In genomic region chr10:132938472-132939329, GRCh38 we compare ENCODE assay signal across 9 cellular contexts. TPM values are rescaled to one million over a fixed set of nuclear protein-coding genes. Genes with fewer than 3 reads are reported as not detected.
DNase-seq lines count a peak whose midpoint lies in the region; ATAC-seq and TF ChIP-seq lines count a peak whose summit lies in the region.
"Had no signal": no experiment of that assay in that cellular context is flagged by ENCODE, and none has a peak within 500 bp of the region (broad histone marks: within the 10 kb centered on the region; RNA-seq: fewer than 3 reads in every experiment).

No MANE protein-coding gene starts in this region.

- peak; percentile 48 for TF ChIP-seq RAD21 in Ishikawa (IDR thresholded peaks at IDR 0.05; ENCODE audit: low read depth)

- H3K4me3 ChIP-seq in retinal pigment epithelial cell (ENCODE audit: low read length), result no peak overlapping the region

- POLR2A ChIA-PET in activated CD8-positive, alpha-beta T cell treated with anti-CD3 and anti-CD28 coated beads for 36 hours (lab: Charles Lee), result interaction anchor here (0.6 kb wide), 1 partner anchor 69 kb away, joined by 3 read pairs; no protein-coding TSS in a partner anchor
- POLR2A ChIA-PET in activated CD8-positive, alpha-beta T cell treated with anti-CD3 and anti-CD28 coated beads, Interleukin-2, amount 10 ng/mL, durations not matched to agents 7 days and 5 days (lab: Charles Lee), result no interaction called here

- no peaks in the 10 kb centered on the region for H3K36me3 Mint-ChIP-seq in activated CD8-positive, alpha-beta T cell treated with anti-CD3 and anti-CD28 coated beads for 36 hours (ENCODE audit: low read depth)
- no peaks in the 10 kb centered on the region for H3K36me3 Mint-ChIP-seq in activated CD8-positive, alpha-beta T cell treated with anti-CD3 and anti-CD28 coated beads, Interleukin-2, amount 10 ng/mL, durations not matched to agents 7 days and 5 days (ENCODE audit: low read depth)
- no peaks in the 10 kb centered on the region for H3K36me3 Mint-ChIP-seq in chondrocyte (ENCODE audit: low read depth)
- H3K36me3 Mint-ChIP-seq: memory B cell had no signal

- no peaks in the 10 kb centered on the region for H3K9me3 Mint-ChIP-seq in activated CD8-positive, alpha-beta T cell treated with anti-CD3 and anti-CD28 coated beads for 36 hours
- H3K9me3 Mint-ChIP-seq in activated CD8-positive, alpha-beta T cell treated with anti-CD3 and anti-CD28 coated beads, Interleukin-2, amount 10 ng/mL, durations not matched to agents 7 days and 5 days (ENCODE audit: insufficient read depth), result no peaks in the 10 kb centered on the region
- H3K9me3 Mint-ChIP-seq in chondrocyte (ENCODE audit: low read depth), result no peaks in the 10 kb centered on the region
- H3K9me3 Mint-ChIP-seq: memory B cell had no signal

- CTCF ChIA-PET in activated CD8-positive, alpha-beta T cell treated with anti-CD3 and anti-CD28 coated beads for 36 hours (lab: Charles Lee), result interaction anchor here (1.0 to 2.7 kb wide), 3 partner anchors 11 to 186 kb away, joined by 3 to 13 read pairs (median 4); no protein-coding TSS in a partner anchor
- CTCF ChIA-PET in activated CD8-positive, alpha-beta T cell treated with anti-CD3 and anti-CD28 coated beads, Interleukin-2, amount 10 ng/mL, durations not matched to agents 7 days and 5 days (lab: Charles Lee), result no interaction called here

- H3K4me1 Mint-ChIP-seq in activated CD8-positive, alpha-beta T cell treated with anti-CD3 and anti-CD28 coated beads for 36 hours (ENCODE audit: low read depth), result peaks cover 13% of the 10 kb centered on the region
- peaks cover 2% of the 10 kb centered on the region for H3K4me1 Mint-ChIP-seq in activated CD8-positive, alpha-beta T cell treated with anti-CD3 and anti-CD28 coated beads, Interleukin-2, amount 10 ng/mL, durations not matched to agents 7 days and 5 days (ENCODE audit: low read depth)
- peaks cover 11% of the 10 kb centered on the region for H3K4me1 Mint-ChIP-seq in chondrocyte (ENCODE audit: low read depth)

- no peak overlapping the region for H3K4me3 Mint-ChIP-seq in activated CD8-positive, alpha-beta T cell treated with anti-CD3 and anti-CD28 coated beads for 36 hours
- H3K4me3 Mint-ChIP-seq in activated CD8-positive, alpha-beta T cell treated with anti-CD3 and anti-CD28 coated beads, Interleukin-2, amount 10 ng/mL, durations not matched to agents 7 days and 5 days, result no peak overlapping the region
- no peak overlapping the region for H3K4me3 Mint-ChIP-seq in chondrocyte (ENCODE audit: unreplicated experiment)
- H3K4me3 Mint-ChIP-seq: memory B cell had no signal

- intact Hi-C loops in activated CD8-positive, alpha-beta T cell treated with anti-CD3 and anti-CD28 coated beads for 36 hours (cut with micrococcal nuclease), result no loop called here

- DNase-seq in activated CD8-positive, alpha-beta T cell treated with anti-CD3 and anti-CD28 coated beads for 36 hours, result peak; percentile 44
- no peak for DNase-seq in activated CD8-positive, alpha-beta T cell treated with anti-CD3 and anti-CD28 coated beads, Interleukin-2, amount 10 ng/mL, durations not matched to agents 7 days and 5 days
- DNase-seq in chondrocyte (ENCODE audit: low spot score) (no peak), retinal pigment epithelial cell (ENCODE audit: low read depth) (no peak), omental fat pad (ENCODE audit: low spot score) (no peak), NCI-H1436 treated with DMSO at 0.1 percent for 48 hours (lab: John Stamatoyannopoulos, UW) (no peak), NCI-H69 (lab: John Stamatoyannopoulos, UW) (no peak)

- TF ChIP-seq EP300 in Ishikawa (IDR thresholded peaks at IDR 0.05; ENCODE audit: borderline replicate concordance), result no peak

- peak; percentile 52 for ATAC-seq in activated CD8-positive, alpha-beta T cell treated with anti-CD3 and anti-CD28 coated beads for 36 hours
- ATAC-seq in activated CD8-positive, alpha-beta T cell treated with anti-CD3 and anti-CD28 coated beads, Interleukin-2, amount 10 ng/mL, durations not matched to agents 7 days and 5 days, result no peak
- ATAC-seq in omental fat pad (ENCODE audit: low FRiP score), result no peak

- no peak overlapping the region for H3K27ac Mint-ChIP-seq in activated CD8-positive, alpha-beta T cell treated with anti-CD3 and anti-CD28 coated beads for 36 hours
- no peak overlapping the region for H3K27ac Mint-ChIP-seq in activated CD8-positive, alpha-beta T cell treated with anti-CD3 and anti-CD28 coated beads, Interleukin-2, amount 10 ng/mL, durations not matched to agents 7 days and 5 days
- H3K27ac Mint-ChIP-seq in chondrocyte (ENCODE audit: unreplicated experiment), result no peak overlapping the region

- H3K27me3 Mint-ChIP-seq in activated CD8-positive, alpha-beta T cell treated with anti-CD3 and anti-CD28 coated beads for 36 hours, result peaks cover 35% of the 10 kb centered on the region
- H3K27me3 Mint-ChIP-seq in activated CD8-positive, alpha-beta T cell treated with anti-CD3 and anti-CD28 coated beads, Interleukin-2, amount 10 ng/mL, durations not matched to agents 7 days and 5 days (ENCODE audit: low read depth), result peaks cover 16% of the 10 kb centered on the region
- H3K27me3 Mint-ChIP-seq in chondrocyte (ENCODE audit: low read depth), result no peaks in the 10 kb centered on the region

- no peak for TF ChIP-seq CTCF in activated CD8-positive, alpha-beta T cell treated with anti-CD3 and anti-CD28 coated beads for 36 hours (IDR thresholded peaks at IDR 0.05)
- TF ChIP-seq CTCF in chondrocyte (IDR thresholded peaks at IDR 0.05), result peak; percentile 69
- TF ChIP-seq CTCF in retinal pigment epithelial cell (conservative IDR thresholded peaks at IDR 0.05; ENCODE audit: low read depth, low read length), result peak; percentile 39
- TF ChIP-seq CTCF in omental fat pad (IDR thresholded peaks at IDR 0.05), result no peak

TF ChIP-seq in Ishikawa, 13 proteins besides CTCF, POLR2A, EP300 and RAD21:
- TF ChIP-seq CEBPB (IDR thresholded peaks at IDR 0.05) (no peak), CREB1 (IDR thresholded peaks at IDR 0.05; ENCODE audit: low read depth) (no peak), EGR1 (IDR thresholded peaks at IDR 0.05) (no peak), ZBTB7A (IDR thresholded peaks at IDR 0.05; ENCODE audit: low read depth) (no peak), TEAD4 (IDR thresholded peaks at IDR 0.05) (no peak), NFIC (IDR thresholded peaks at IDR 0.05) (no peak), YY1 (IDR thresholded peaks at IDR 0.05; ENCODE audit: low read depth) (no peak), MAX (IDR thresholded peaks at IDR 0.05) (no peak), TAF1 (IDR thresholded peaks at IDR 0.05; ENCODE audit: low read depth) (no peak), FOXM1 (IDR thresholded peaks at IDR 0.05; ENCODE audit: borderline replicate concordance, low read depth) (no peak), TCF12 (IDR thresholded peaks at IDR 0.05; ENCODE audit: low read depth) (no peak)
- TF ChIP-seq, protein P1, sequence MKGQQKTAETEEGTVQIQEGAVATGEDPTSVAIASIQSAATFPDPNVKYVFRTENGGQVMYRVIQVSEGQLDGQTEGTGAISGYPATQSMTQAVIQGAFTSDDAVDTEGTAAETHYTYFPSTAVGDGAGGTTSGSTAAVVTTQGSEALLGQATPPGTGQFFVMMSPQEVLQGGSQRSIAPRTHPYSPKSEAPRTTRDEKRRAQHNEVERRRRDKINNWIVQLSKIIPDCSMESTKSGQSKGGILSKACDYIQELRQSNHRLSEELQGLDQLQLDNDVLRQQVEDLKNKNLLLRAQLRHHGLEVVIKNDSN (IDR thresholded peaks at IDR 0.05), result no peak
- TF ChIP-seq, protein P2, sequence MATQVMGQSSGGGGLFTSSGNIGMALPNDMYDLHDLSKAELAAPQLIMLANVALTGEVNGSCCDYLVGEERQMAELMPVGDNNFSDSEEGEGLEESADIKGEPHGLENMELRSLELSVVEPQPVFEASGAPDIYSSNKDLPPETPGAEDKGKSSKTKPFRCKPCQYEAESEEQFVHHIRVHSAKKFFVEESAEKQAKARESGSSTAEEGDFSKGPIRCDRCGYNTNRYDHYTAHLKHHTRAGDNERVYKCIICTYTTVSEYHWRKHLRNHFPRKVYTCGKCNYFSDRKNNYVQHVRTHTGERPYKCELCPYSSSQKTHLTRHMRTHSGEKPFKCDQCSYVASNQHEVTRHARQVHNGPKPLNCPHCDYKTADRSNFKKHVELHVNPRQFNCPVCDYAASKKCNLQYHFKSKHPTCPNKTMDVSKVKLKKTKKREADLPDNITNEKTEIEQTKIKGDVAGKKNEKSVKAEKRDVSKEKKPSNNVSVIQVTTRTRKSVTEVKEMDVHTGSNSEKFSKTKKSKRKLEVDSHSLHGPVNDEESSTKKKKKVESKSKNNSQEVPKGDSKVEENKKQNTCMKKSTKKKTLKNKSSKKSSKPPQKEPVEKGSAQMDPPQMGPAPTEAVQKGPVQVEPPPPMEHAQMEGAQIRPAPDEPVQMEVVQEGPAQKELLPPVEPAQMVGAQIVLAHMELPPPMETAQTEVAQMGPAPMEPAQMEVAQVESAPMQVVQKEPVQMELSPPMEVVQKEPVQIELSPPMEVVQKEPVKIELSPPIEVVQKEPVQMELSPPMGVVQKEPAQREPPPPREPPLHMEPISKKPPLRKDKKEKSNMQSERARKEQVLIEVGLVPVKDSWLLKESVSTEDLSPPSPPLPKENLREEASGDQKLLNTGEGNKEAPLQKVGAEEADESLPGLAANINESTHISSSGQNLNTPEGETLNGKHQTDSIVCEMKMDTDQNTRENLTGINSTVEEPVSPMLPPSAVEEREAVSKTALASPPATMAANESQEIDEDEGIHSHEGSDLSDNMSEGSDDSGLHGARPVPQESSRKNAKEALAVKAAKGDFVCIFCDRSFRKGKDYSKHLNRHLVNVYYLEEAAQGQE (IDR thresholded peaks at IDR 0.05; ENCODE audit: low read depth), result no peak

RNA-seq across cellular contexts. Expression of gene CFAP46, which starts 3.7 kb away (rescaled TPM):
- total RNA-seq in activated CD8-positive, alpha-beta T cell treated with anti-CD3 and anti-CD28 coated beads for 36 hours, result under 1 TPM in 1 of 2 experiments, not detected in 1; 0.34 TPM
- total RNA-seq in activated CD8-positive, alpha-beta T cell treated with anti-CD3 and anti-CD28 coated beads, Interleukin-2, amount 10 ng/mL, durations not matched to agents 7 days and 5 days, result not detected
- total RNA-seq in chondrocyte (0.49 to 0.92 TPM (median 0.89 TPM) in 3 replicates), omental fat pad (under 1 TPM in 2 of 4 donors, not detected in 2; 0.24 to 0.37 TPM)

Comparison
In these comparisons a context has a peak if more than half of its experiments do, and no peak if none do; other contexts are left out.
1. CTCF ChIP-seq: peak in chondrocyte (single experiment) and retinal pigment epithelial cell (single experiment); none in activated CD8-positive, alpha-beta T cell treated with anti-CD3 and anti-CD28 coated beads for 36 hours (single experiment) and omental fat pad (0 of 3).